Comparison of ENCODE assay signal across 23 cellular contexts in the genomic region with DNA sequence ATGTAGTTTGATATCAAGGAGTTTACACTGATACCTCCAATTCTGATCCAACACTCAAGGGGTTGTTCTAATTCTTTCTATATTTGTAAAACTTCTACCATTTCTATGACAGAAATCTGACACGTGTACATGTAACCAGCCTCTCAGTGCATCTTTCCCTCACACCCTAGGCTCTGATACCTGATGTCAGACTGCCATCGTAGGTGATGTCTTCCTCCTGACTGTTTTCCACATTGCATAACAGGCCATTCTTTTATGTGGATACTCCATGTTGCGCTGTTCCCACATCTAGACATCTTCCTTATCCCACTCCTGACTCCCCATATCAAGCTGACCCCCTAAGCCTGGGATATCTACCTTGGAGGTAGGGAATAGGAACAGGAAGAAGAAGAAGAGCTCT.
"Had no signal": no experiment of that assay in that cellular context is flagged by ENCODE, and none has a peak within 500 bp of the region (broad histone marks: within the 10 kb centered on the region; RNA-seq: fewer than 3 reads in every experiment).

No MANE protein-coding gene starts in this region.

- H3K9me3 Mint-ChIP-seq: endodermal cell had no signal

- H3K4me1 Mint-ChIP-seq: stimulated activated naive B cell treated with anti-CD40 and anti-IgM and Interleukin-4, amounts not matched to agents 10 μg/mL and 1 μg/mL and 100 μg/mL, for 72 hours had no signal

- H3K27ac ChIP-seq: esophagus muscularis mucosa, foreskin keratinocyte, gastroesophageal sphincter, heart left ventricle, hepatocyte, psoas muscle, skin epidermis, thoracic aorta, tibial nerve, upper lobe of right lung, uterus had no signal

- H3K27me3 ChIP-seq: esophagus muscularis mucosa, foreskin keratinocyte, gastroesophageal sphincter, heart left ventricle, hepatocyte, tibial nerve, upper lobe of right lung, uterus had no signal

- H3K27ac Mint-ChIP-seq: endodermal cell; naive thymus-derived CD4-positive, alpha-beta T cell; stimulated activated naive B cell treated with anti-CD40 and anti-IgM and Interleukin-4, amounts not matched to agents 10 μg/mL and 1 μg/mL and 100 μg/mL, for 72 hours; stimulated activated naive CD8-positive, alpha-beta T cell treated with anti-CD3 and anti-CD28 coated beads, Interleukin-15, Interleukin-2, amounts not matched to agents 100 ng/mL and 50 ng/mL, for 24 hours had no signal

- H3K9me3 ChIP-seq: esophagus muscularis mucosa, gastroesophageal sphincter, heart left ventricle, psoas muscle, thoracic aorta, tibial nerve, upper lobe of right lung, uterus had no signal

- H3K4me2 ChIP-seq: hepatocyte had no signal

- H3K27me3 Mint-ChIP-seq: naive thymus-derived CD4-positive, alpha-beta T cell; stimulated activated naive B cell treated with anti-CD40 and anti-IgM and Interleukin-4, amounts not matched to agents 10 μg/mL and 1 μg/mL and 100 μg/mL, for 72 hours; stimulated activated naive CD8-positive, alpha-beta T cell treated with anti-CD3 and anti-CD28 coated beads, Interleukin-15, Interleukin-2, amounts not matched to agents 100 ng/mL and 50 ng/mL, for 24 hours had no signal

- H3K36me3 ChIP-seq: esophagus muscularis mucosa, gastroesophageal sphincter, heart left ventricle, thoracic aorta, tibial nerve, upper lobe of right lung, uterus had no signal

- H2AFZ ChIP-seq: hepatocyte had no signal

- H3K4me3 ChIP-seq: esophagus muscularis mucosa, gastroesophageal sphincter, heart left ventricle, hepatocyte, psoas muscle, skin epidermis, thoracic aorta, tibial nerve, upper lobe of right lung, uterus had no signal

- H3K4me3 Mint-ChIP-seq: endodermal cell; naive thymus-derived CD4-positive, alpha-beta T cell; neural crest cell; stimulated activated naive B cell treated with anti-CD40 and anti-IgM and Interleukin-4, amounts not matched to agents 10 μg/mL and 1 μg/mL and 100 μg/mL, for 72 hours; stimulated activated naive CD8-positive, alpha-beta T cell treated with anti-CD3 and anti-CD28 coated beads, Interleukin-15, Interleukin-2, amounts not matched to agents 100 ng/mL and 50 ng/mL, for 24 hours had no signal

- DNase-seq: effector CD8-positive, alpha-beta T cell; endodermal cell; foreskin keratinocyte; heart left ventricle; kidney; mesenchymal stem cell; midbrain; naive thymus-derived CD4-positive, alpha-beta T cell; psoas muscle; right cardiac atrium; stimulated activated CD4-positive, alpha-beta T cell treated with anti-CD3 and anti-CD28 coated beads, Interleukin-15, amount 100 ng/mL, for 24 hours; stimulated activated CD4-positive, alpha-beta T cell treated with anti-CD3 and anti-CD28 coated beads, Interleukin-2, amount 100 ng/mL, for 48 hours; stimulated activated naive B cell treated with anti-CD40 and anti-IgM and Interleukin-4, amounts not matched to agents 10 μg/mL and 1 μg/mL and 100 μg/mL, for 72 hours; upper lobe of right lung; uterus had no signal
